ENCODE assay signal across 23 cellular contexts in genomic region chr20:51028616-51029263, GRCh38. TPM values are rescaled to one million over a fixed set of nuclear protein-coding genes. Genes with fewer than 3 reads are reported as not detected.
A peak's percentile ranks its signal among the peaks of the same experiment; 100 is the strongest.
DNase-seq lines count a peak whose midpoint lies in the region; ATAC-seq, FAIRE-seq and TF ChIP-seq lines count a peak whose summit lies in the region.
"Had no signal": no experiment of that assay in that cellular context is flagged by ENCODE, and none has a peak within 500 bp of the region (broad histone marks: within the 10 kb centered on the region; RNA-seq: fewer than 3 reads in every experiment).

No MANE protein-coding gene starts in this region.

- no peak for TF ChIP-seq POLR2A in HCT116 (IDR thresholded peaks at IDR 0.05; ENCODE audit: borderline replicate concordance, extremely low read depth, insufficient read depth, insufficient read length)

- no peak overlapping the region for H2AFZ ChIP-seq in HCT116 (ENCODE audit: low read depth, low read length, poor library complexity, severe bottlenecking)
- no peak overlapping the region for H2AFZ ChIP-seq in PC-3 (ENCODE audit: low read length)
- no peak overlapping the region for H2AFZ ChIP-seq in neural progenitor cell (replicated peaks)
- H2AFZ ChIP-seq: GM23248 had no signal

- H3K4me2 ChIP-seq in HCT116 (ENCODE audit: low read length) (no peak overlapping the region), PC-3 (ENCODE audit: low read length) (no peak overlapping the region), neural progenitor cell (no peak overlapping the region)
- H3K4me2 ChIP-seq: SK-N-SH had no signal

- intact Hi-C loops in HCT116 (cut with micrococcal nuclease): no loop called here
- intact Hi-C loops in PC-3 (cut with micrococcal nuclease): loop anchor here (10.0 kb wide), 1 partner anchor 96 kb away; no protein-coding TSS in a partner anchor

- H3K36me3 Mint-ChIP-seq in neural progenitor cell: no peaks in the 10 kb centered on the region
- H3K36me3 Mint-ChIP-seq in activated naive CD4-positive, alpha-beta T cell treated with anti-CD3 and anti-CD28 coated beads, Interleukin-2, amount 50 U/mL, for 72 hours: peaks cover 0 to 11% of the 10 kb centered on the region in 2 donors
- H3K36me3 Mint-ChIP-seq: CD8-positive, alpha-beta T cell had no signal

- peak overlapping the region; percentile 17 for H3K27ac Mint-ChIP-seq in neural progenitor cell
- H3K27ac Mint-ChIP-seq in activated naive CD4-positive, alpha-beta T cell treated with anti-CD3 and anti-CD28 coated beads, Interleukin-2, amount 50 U/mL, for 72 hours: no peak overlapping the region
- H3K27ac Mint-ChIP-seq: B cell; CD8-positive, alpha-beta T cell had no signal

- H3K36me3 ChIP-seq in HCT116 (ENCODE audit: control insufficient read depth in 1 of 2, insufficient read depth in 2 of 2, low read length in 2 of 2): no peaks in the 10 kb centered on the region
- no peaks in the 10 kb centered on the region for H3K36me3 ChIP-seq in PC-3 (ENCODE audit: low read depth, low read length)
- no peaks in the 10 kb centered on the region for H3K36me3 ChIP-seq in bronchial epithelial cell (ENCODE audit: control insufficient read depth, insufficient read depth, low read length)
- no peaks in the 10 kb centered on the region for H3K36me3 ChIP-seq in neural progenitor cell

- no peak for TF ChIP-seq CTCF in HCT116 (IDR thresholded peaks at IDR 0.05 in 2 of 3, conservative IDR thresholded peaks at IDR 0.05 in 1 of 3; ENCODE audit: borderline replicate concordance in 1 of 3, insufficient read depth in 1 of 3, low read depth in 2 of 3, low read length in 2 of 3)
- no peak for TF ChIP-seq CTCF in PC-3 (conservative IDR thresholded peaks at IDR 0.05; ENCODE audit: low read depth, low read length)
- no peak for TF ChIP-seq CTCF in bronchial epithelial cell (IDR thresholded peaks at IDR 0.05; ENCODE audit: insufficient read depth, low read length, severe bottlenecking)
- TF ChIP-seq CTCF in neural progenitor cell (IDR thresholded peaks at IDR 0.05): no peak

- no peak for DNase-seq in HCT116 (ENCODE audit: low read depth, low spot score)
- peak; percentile 11 for DNase-seq in PC-3
- no peak for DNase-seq in bronchial epithelial cell (ENCODE audit: low read depth)
- no peak for DNase-seq in neural progenitor cell (ENCODE audit: low spot score)
- DNase-seq in occipital lobe (lab: John Stamatoyannopoulos, UW): no peak
- DNase-seq in activated naive CD4-positive, alpha-beta T cell treated with anti-CD3 and anti-CD28 coated beads, Interleukin-2, amount 50 U/mL, for 72 hours (ENCODE audit: low spot score in 2 of 2): no peak
- no peak for DNase-seq in NCI-H1048 (lab: John Stamatoyannopoulos, UW)
- DNase-seq: CD8-positive, alpha-beta T cell; DMS79 treated with DMSO at 0.1 percent for 48 hours; GDM1; GM23248; HCEC 1CT; KG1; NCI-H1092; NCI-H146; NCI-H2081 treated with DMSO at 0.1 percent for 48 hours; NCI-H510A; NCI-H82; Right ventricle myocardium superior; SK-N-SH had no signal

- ATAC-seq in HCT116 (peak; percentile 36; the same call in 1 of the 2 replicates), PC-3 (peak; percentile 25)
- ATAC-seq in activated naive CD4-positive, alpha-beta T cell treated with anti-CD3 and anti-CD28 coated beads, Interleukin-2, amount 50 U/mL, for 72 hours: no peak
- ATAC-seq: CD8-positive, alpha-beta T cell; GM12878 had no signal

- CTCF ChIA-PET in HCT116 (lab: Charles Lee) (interaction anchor here (3.0 kb wide), 1 partner anchor 13 kb away, joined by 15 read pairs; no protein-coding TSS in a partner anchor), PC-3 (lab: Charles Lee) (interaction anchor here (0.5 kb wide), 1 partner anchor 774 kb away, joined by 3 read pairs; the partner anchor contains the start of gene SALL4)

- peaks cover 0 to 5% of the 10 kb centered on the region in 2 experiments; a peak in 1 of 4 replicates for H3K9me3 ChIP-seq in HCT116 (ENCODE audit: control insufficient read depth in 1 of 2, insufficient read depth in 1 of 2, low read depth in 1 of 2, low read length in 2 of 2)
- H3K9me3 ChIP-seq in PC-3 (ENCODE audit: low read length): no peaks in the 10 kb centered on the region
- H3K9me3 ChIP-seq in neural progenitor cell (ENCODE audit: low read depth): no peaks in the 10 kb centered on the region
- H3K9me3 ChIP-seq: SK-N-SH had no signal

- BruUV-seq in HCT116 (replicated peaks; lab: Mats Ljungman, UMichigan) (no TSS peak), PC-3 (replicated peaks; lab: Mats Ljungman, UMichigan) (no TSS peak)

- H3K27me3 ChIP-seq in HCT116 (ENCODE audit: insufficient read depth, low read length): peaks cover 41% of the 10 kb centered on the region
- peaks cover 17% of the 10 kb centered on the region for H3K27me3 ChIP-seq in PC-3 (ENCODE audit: low read length)
- peaks cover 38% of the 10 kb centered on the region for H3K27me3 ChIP-seq in bronchial epithelial cell (ENCODE audit: control insufficient read depth, insufficient read depth, low read length)
- H3K27me3 ChIP-seq in neural progenitor cell: peaks cover 60% of the 10 kb centered on the region

- H3K27me3 Mint-ChIP-seq in neural progenitor cell (ENCODE audit: insufficient read depth, low read depth): peaks cover 32% of the 10 kb centered on the region

- H3K4me3 ChIP-seq in HCT116 (replicated peaks in 1 of 2; ENCODE audit: low read depth in 1 of 2, low read length in 2 of 2) (no peak overlapping the region), PC-3 (ENCODE audit: low read length) (no peak overlapping the region), bronchial epithelial cell (ENCODE audit: low read depth, low read length) (no peak overlapping the region), neural progenitor cell (no peak overlapping the region)
- H3K4me3 ChIP-seq: GM12878, GM23248 had no signal

- peaks cover 39% of the 10 kb centered on the region for H3K4me1 Mint-ChIP-seq in neural progenitor cell

- RAD21 ChIA-PET in HCT116 (lab: Charles Lee; ENCODE audit: low non-redundant PET in 1 of 2, low total read pairs in 2 of 2, uncharacterized antibody in 2 of 2, unreplicated experiment in 2 of 2): no interaction called here

- H3K27ac ChIP-seq in HCT116 (ENCODE audit: low read depth, low read length) (no peak overlapping the region), PC-3 (ENCODE audit: low read length) (no peak overlapping the region), neural progenitor cell (no peak overlapping the region)
- H3K27ac ChIP-seq: GM23248, HL-60 had no signal

- H3K4me1 ChIP-seq in HCT116 (ENCODE audit: control insufficient read depth in 1 of 2, insufficient read depth in 2 of 2, low read length in 2 of 2) (peaks cover 4 to 9% of the 10 kb centered on the region in 2 experiments; a peak in 2 of 4 replicates), PC-3 (ENCODE audit: insufficient read depth, low read length) (peaks cover 6% of the 10 kb centered on the region), neural progenitor cell (no peaks in the 10 kb centered on the region)

- no peak for TF ChIP-seq RAD21 in HCT116 (IDR thresholded peaks at IDR 0.05; ENCODE audit: low read depth)

- peak; percentile 47 for FAIRE-seq in bronchial epithelial cell (lab: Jason Lieb, UNC)
- FAIRE-seq: GM12878 had no signal

- peaks cover 11% of the 10 kb centered on the region for H3K9me3 Mint-ChIP-seq in neural progenitor cell
- no peaks in the 10 kb centered on the region for H3K9me3 Mint-ChIP-seq in activated naive CD4-positive, alpha-beta T cell treated with anti-CD3 and anti-CD28 coated beads, Interleukin-2, amount 50 U/mL, for 72 hours
- H3K9me3 Mint-ChIP-seq: CD8-positive, alpha-beta T cell had no signal

- H3K4me3 Mint-ChIP-seq in neural progenitor cell: no peak overlapping the region
- H3K4me3 Mint-ChIP-seq: B cell; CD8-positive, alpha-beta T cell had no signal

- H3K9ac ChIP-seq in HCT116 (ENCODE audit: low read length): no peak overlapping the region
- no peak overlapping the region for H3K9ac ChIP-seq in PC-3 (ENCODE audit: low read length)
- no peak overlapping the region for H3K9ac ChIP-seq in neural progenitor cell
- H3K9ac ChIP-seq: GM23248, SK-N-SH had no signal

- POLR2A ChIA-PET in HCT116 (lab: Charles Lee): interaction anchor here (1.2 kb wide), 1 partner anchor 9 kb away, joined by 3 read pairs; no protein-coding TSS in a partner anchor
- POLR2A ChIA-PET in PC-3 (lab: Charles Lee; ENCODE audit: unreplicated experiment): no interaction called here

- H3F3A ChIP-seq in PC-3 (ENCODE audit: low read length, unreplicated experiment) (no peaks in the 10 kb centered on the region), neural progenitor cell (ENCODE audit: low read depth) (no peaks in the 10 kb centered on the region)

- H4K20me1 ChIP-seq in HCT116 (ENCODE audit: insufficient read depth): no peaks in the 10 kb centered on the region
- H4K20me1 ChIP-seq in PC-3 (ENCODE audit: low read length): no peaks in the 10 kb centered on the region
- H4K20me1 ChIP-seq in neural progenitor cell (ENCODE audit: low read depth): no peaks in the 10 kb centered on the region

- H3K79me2 ChIP-seq in HCT116 (ENCODE audit: insufficient read depth, low read length) (no peaks in the 10 kb centered on the region), PC-3 (ENCODE audit: low read length) (no peaks in the 10 kb centered on the region), neural progenitor cell (ENCODE audit: low read depth) (no peaks in the 10 kb centered on the region)

- H3K9me2 ChIP-seq in HCT116 (ENCODE audit: insufficient read depth) (no peaks in the 10 kb centered on the region), PC-3 (replicated peaks; ENCODE audit: low read length) (no peaks in the 10 kb centered on the region)
- H3K9me2 ChIP-seq: SK-N-SH had no signal

TF ChIP-seq in HCT116, 20 proteins besides CTCF, POLR2A, EP300 and RAD21 (continues in another document):
- no peak for TF ChIP-seq FOSL1 (IDR thresholded peaks at IDR 0.05; ENCODE audit: low read depth)
- TF ChIP-seq ELF1 (IDR thresholded peaks at IDR 0.05; ENCODE audit: borderline replicate concordance, low read depth): no peak
- TF ChIP-seq JUND (IDR thresholded peaks at IDR 0.05): no peak
- TF ChIP-seq ZFX (IDR thresholded peaks at IDR 0.05): no peak
- TF ChIP-seq SIN3A (IDR thresholded peaks at IDR 0.05; ENCODE audit: low read depth): no peak

RNA-seq across cellular contexts. Expression of gene KCNG1, which starts 5.8 kb away (rescaled TPM):
- 54.6 TPM for total RNA-seq in HCT116 (2021; ENCODE audit: unreplicated experiment)
- 80.8 and 83.2 TPM in 2 replicates for polyA plus RNA-seq in HCT116 (2012)
- total RNA-seq in PC-3 (2014; rRNA removed): 61.5 and 74.1 TPM in 2 replicates
- 90.6 and 91.1 TPM in 2 replicates for total RNA-seq in bronchial epithelial cell
- total RNA-seq in neural progenitor cell (ENCODE audit: low replicate concordance): 2.2 and 11.4 TPM in 2 replicates
- 41.3 TPM for total RNA-seq in occipital lobe
- under 1 TPM in 1 of 2 donors, not detected in 1; 0.86 TPM for total RNA-seq in activated naive CD4-positive, alpha-beta T cell treated with anti-CD3 and anti-CD28 coated beads, Interleukin-2, amount 50 U/mL, for 72 hours
- total RNA-seq: CD8-positive, alpha-beta T cell; GM12878 had no signal
- polyA plus RNA-seq: GM12878 had no signal

Comparison
In these comparisons a context has a peak if more than half of its experiments do, and no peak if none do; other contexts are left out.
1. ATAC-seq: peak in HCT116 (single experiment) and PC-3 (single experiment); none in activated naive CD4-positive, alpha-beta T cell treated with anti-CD3 and anti-CD28 coated beads, Interleukin-2, amount 50 U/mL, for 72 hours (0 of 2).